Comparison of ENCODE assay signal across 9 cellular contexts in genomic region chr1:143720087-143721023, GRCh38.
DNase-seq lines count a peak whose midpoint lies in the region; ATAC-seq and TF ChIP-seq lines count a peak whose summit lies in the region.
"Had no signal": no experiment of that assay in that cellular context is flagged by ENCODE, and none has a peak within 500 bp of the region (broad histone marks: within the 10 kb centered on the region; RNA-seq: fewer than 3 reads in every experiment).

No MANE protein-coding gene starts in this region.

- H3K27me3 Mint-ChIP-seq in T-helper 17 cell (peaks cover 64% of the 10 kb centered on the region), neural progenitor cell (ENCODE audit: insufficient read depth, low read depth) (peaks cover 13% of the 10 kb centered on the region)

- H4K20me1 ChIP-seq in neural progenitor cell (ENCODE audit: low read depth), result no peaks in the 10 kb centered on the region

- H3K27ac Mint-ChIP-seq in T-helper 17 cell, result no peak overlapping the region
- no peak overlapping the region for H3K27ac Mint-ChIP-seq in neural progenitor cell
- H3K27ac Mint-ChIP-seq: CD8-positive, alpha-beta T cell had no signal

- TF ChIP-seq POLR2A in upper lobe of left lung (IDR thresholded peaks at IDR 0.05), result no peak

- no peaks in the 10 kb centered on the region for H3K36me3 Mint-ChIP-seq in T-helper 17 cell (ENCODE audit: low read depth)
- H3K36me3 Mint-ChIP-seq in neural progenitor cell, result no peaks in the 10 kb centered on the region
- H3K36me3 Mint-ChIP-seq: CD8-positive, alpha-beta T cell had no signal

- no peaks in the 10 kb centered on the region for H3F3A ChIP-seq in neural progenitor cell (ENCODE audit: low read depth)

- peak overlapping the region; percentile 85 for H3K4me3 Mint-ChIP-seq in T-helper 17 cell
- no peak overlapping the region for H3K4me3 Mint-ChIP-seq in neural progenitor cell
- H3K4me3 Mint-ChIP-seq: CD8-positive, alpha-beta T cell had no signal

- 7 to 13% methylated on average over 24 of the region's 24 CpGs for WGBS in heart right ventricle, 2 donors
- 10 to 11% methylated on average over 8 to 17 of the region's 24 CpGs for WGBS in upper lobe of left lung, 2 donors

- H3K9ac ChIP-seq in iPS-15b (ENCODE audit: low read depth, low read length) (peak overlapping the region; percentile 96), neural progenitor cell (no peak overlapping the region)

- no peak for DNase-seq in heart right ventricle
- no peak for DNase-seq in Right ventricle myocardium inferior (ENCODE audit: missing footprints)
- DNase-seq in T-helper 17 cell, result no peak
- DNase-seq in upper lobe of left lung, result peak in 1 of 2 donors; percentile 62
- DNase-seq in activated CD4-positive, CD25-positive, alpha-beta regulatory T cell treated with anti-CD3 and anti-CD28 coated beads, Interleukin-2, amount 50 U/mL, for 72 hours, result no peak
- DNase-seq in neural progenitor cell (ENCODE audit: low spot score), result no peak
- DNase-seq in effector CD8-positive, alpha-beta T cell (lab: John Stamatoyannopoulos, UW), result no peak
- DNase-seq: CD8-positive, alpha-beta T cell had no signal

- TF ChIP-seq CTCF in heart right ventricle (IDR thresholded peaks at IDR 0.05), result no peak
- no peak for TF ChIP-seq CTCF in upper lobe of left lung (IDR thresholded peaks at IDR 0.05)
- TF ChIP-seq CTCF in neural progenitor cell (IDR thresholded peaks at IDR 0.05), result no peak

- no peak for TF ChIP-seq EP300 in upper lobe of left lung (IDR thresholded peaks at IDR 0.05)

- H3K4me1 Mint-ChIP-seq in T-helper 17 cell (peaks cover 7% of the 10 kb centered on the region), neural progenitor cell (no peaks in the 10 kb centered on the region)

- intact Hi-C loops in heart right ventricle (cut with DNase I) (no loop called here), Right ventricle myocardium inferior (cut with DNase I) (no loop called here)

- H3K9me3 Mint-ChIP-seq in neural progenitor cell, result peaks cover 55% of the 10 kb centered on the region
- H3K9me3 Mint-ChIP-seq: CD8-positive, alpha-beta T cell had no signal

- peak in 5 of 8 donors; percentile 31 to 67 (median 50) for ATAC-seq in heart right ventricle
- no peak for ATAC-seq in Right ventricle myocardium inferior
- peak; percentile 52 for ATAC-seq in T-helper 17 cell
- ATAC-seq in upper lobe of left lung (ENCODE audit: low FRiP score in 2 of 2), result peak; percentile 15 to 77
- ATAC-seq: CD8-positive, alpha-beta T cell had no signal

- H3K9me3 ChIP-seq in heart right ventricle (no peaks in the 10 kb centered on the region), T-helper 17 cell (ENCODE audit: control insufficient read depth, low read length, poor library complexity, severe bottlenecking) (no peaks in the 10 kb centered on the region), iPS-15b (ENCODE audit: control insufficient read depth, insufficient read depth, low read length) (no peaks in the 10 kb centered on the region), upper lobe of left lung (no peaks in the 10 kb centered on the region), neural progenitor cell (ENCODE audit: low read depth) (peaks cover 3% of the 10 kb centered on the region)

- H3K36me3 ChIP-seq in heart right ventricle (no peaks in the 10 kb centered on the region), iPS-15b (ENCODE audit: control insufficient read depth, insufficient read depth, low read length) (no peaks in the 10 kb centered on the region), upper lobe of left lung (no peaks in the 10 kb centered on the region), neural progenitor cell (no peaks in the 10 kb centered on the region)

- H3K4me1 ChIP-seq in heart right ventricle (no peaks in the 10 kb centered on the region), iPS-15b (ENCODE audit: control insufficient read depth, insufficient read depth, low read length) (no peaks in the 10 kb centered on the region), upper lobe of left lung (no peaks in the 10 kb centered on the region), neural progenitor cell (no peaks in the 10 kb centered on the region)

- H3K27ac ChIP-seq in heart right ventricle (no peak overlapping the region), upper lobe of left lung (no peak overlapping the region), neural progenitor cell (no peak overlapping the region)

- H3K4me2 ChIP-seq in neural progenitor cell, result no peak overlapping the region

- no peak overlapping the region for H2AFZ ChIP-seq in neural progenitor cell (replicated peaks)

- no peak overlapping the region for H3K4me3 ChIP-seq in heart right ventricle
- H3K4me3 ChIP-seq in iPS-15b (ENCODE audit: low read depth, low read length), result peak overlapping the region; percentile 53
- no peak overlapping the region for H3K4me3 ChIP-seq in upper lobe of left lung
- no peak overlapping the region for H3K4me3 ChIP-seq in neural progenitor cell

- H3K27me3 ChIP-seq in heart right ventricle (peaks cover 0 to 97% (median 86%) of the 10 kb centered on the region in 7 donors), iPS-15b (ENCODE audit: control insufficient read depth, insufficient read depth, low read length) (no peaks in the 10 kb centered on the region), upper lobe of left lung (no peaks in the 10 kb centered on the region), neural progenitor cell (no peaks in the 10 kb centered on the region)

- no peaks in the 10 kb centered on the region for H3K79me2 ChIP-seq in neural progenitor cell (ENCODE audit: low read depth)
